In genomic region chr1:206556748-206557635, GRCh38 we compare ENCODE assay signal across 8 cellular contexts. TPM values are rescaled to one million over a fixed set of nuclear protein-coding genes. Genes with fewer than 3 reads are reported as not detected.
DNase-seq lines count a peak whose midpoint lies in the region; ATAC-seq and TF ChIP-seq lines count a peak whose summit lies in the region.

No MANE protein-coding gene starts in this region.

- H3K27ac ChIP-seq in caudate nucleus (ENCODE audit: low read depth, low read length), result peak overlapping the region; percentile 27

- no peak for TF ChIP-seq CTCF in GM13976 (IDR thresholded peaks at IDR 0.05; ENCODE audit: borderline replicate concordance, control extremely low read depth, extremely low read depth, insufficient read depth, missing control alignments)

- ATAC-seq in HG02852 (IDR thresholded peaks at IDR 0.05; ENCODE audit: unreplicated experiment) (peak; percentile 45), left colon (peak; percentile 73), GM18861 (IDR thresholded peaks at IDR 0.05; ENCODE audit: unreplicated experiment) (no peak)

- intact Hi-C loops in left colon (cut with DNase I, micrococcal nuclease), result no loop called here

- DNase-seq in GM13976 (ENCODE audit: low spot score) (peak; percentile 83), NCI-H2196 (lab: John Stamatoyannopoulos, UW; ENCODE audit: unreplicated experiment) (peak; percentile 43), caudate nucleus (lab: John Stamatoyannopoulos, UW) (peak in 47 of 61 donors; percentile 6 to 80 (median 42)), left colon (peak; percentile 85 to 89)
- DNase-seq in activated CD4-positive, CD25-positive, alpha-beta regulatory T cell treated with anti-CD3 and anti-CD28 coated beads, Interleukin-2, amount 50 U/mL, for 16 hours (ENCODE audit: low read depth, low spot score), result peak; percentile 64
- peak; percentile 81 to 82 for DNase-seq in stimulated activated CD4-positive, alpha-beta T cell treated with anti-CD3 and anti-CD28 coated beads, Interleukin-1b, Interleukin-23, amount 100 ng/mL, for 4 hours (ENCODE audit: low read depth in 2 of 2)

- in situ Hi-C loops in GM13976 (cut with MboI; ENCODE audit: low sequenced_read_pairs, unreplicated experiment), result no loop called here

RNA-seq across cellular contexts. Expression of gene RASSF5, which starts 49.7 kb away (rescaled TPM):
- 1 to 10 TPM; 3.3 to 7.7 TPM for total RNA-seq in left colon

RNA-seq across cellular contexts. Expression of gene EIF2D, which starts 55.3 kb away (rescaled TPM):
- 10 to 100 TPM; 35.5 to 38.4 TPM for total RNA-seq in left colon
